ENCODE assay signal across 19 cellular contexts in the genomic region with DNA sequence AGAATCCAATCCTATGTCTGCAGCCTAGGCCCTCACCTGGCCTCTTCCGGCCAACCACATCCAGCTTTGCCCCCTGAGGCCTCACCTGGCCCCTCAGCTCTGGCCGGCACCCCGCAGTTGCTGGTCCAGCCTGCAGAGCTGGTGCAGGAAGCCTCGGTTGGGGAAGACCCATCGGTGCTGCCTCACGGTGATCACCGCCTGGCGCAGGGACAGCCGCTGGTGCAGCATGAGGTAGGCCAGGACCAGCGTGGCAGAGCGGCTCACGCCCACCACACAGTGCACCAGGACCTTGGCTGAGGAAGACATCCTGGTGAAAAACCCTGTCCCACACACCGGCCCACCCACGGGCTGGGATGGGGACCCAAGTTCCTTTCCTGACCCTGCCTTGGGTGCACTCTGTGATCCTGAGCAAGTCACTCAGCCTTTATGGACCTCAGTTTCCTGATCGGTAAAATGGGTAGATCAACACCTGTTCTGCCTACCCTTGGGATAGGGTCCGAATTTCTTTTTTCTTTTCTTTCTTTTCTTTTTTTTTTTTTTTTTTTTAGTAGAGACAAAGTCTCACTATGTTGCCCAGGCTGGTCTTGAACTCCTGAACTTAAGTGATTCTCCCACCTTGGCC. TPM values are rescaled to one million over a fixed set of nuclear protein-coding genes. Genes with fewer than 3 reads are reported as not detected.
DNase-seq lines count a peak whose midpoint lies in the region; ATAC-seq and TF ChIP-seq lines count a peak whose summit lies in the region.
"Had no signal": no experiment of that assay in that cellular context is flagged by ENCODE, and none has a peak within 500 bp of the region (broad histone marks: within the 10 kb centered on the region; RNA-seq: fewer than 3 reads in every experiment).

No MANE protein-coding gene starts in this region.

- H2AFZ ChIP-seq in GM23338 = peak overlapping the region; percentile 2; the same call in 1 of the 2 replicates
- H2AFZ ChIP-seq: PC-9 had no signal

- no peaks in the 10 kb centered on the region for H3K36me3 Mint-ChIP-seq in GM23338 (ENCODE audit: low read depth)
- H3K36me3 Mint-ChIP-seq in naive thymus-derived CD8-positive, alpha-beta T cell = no peaks in the 10 kb centered on the region
- H3K36me3 Mint-ChIP-seq: CD14-positive monocyte had no signal

- intact Hi-C loops in psoas muscle (cut with DNase I) = loop anchor here (5.0 to 10.0 kb wide), 4 partner anchors 127 to 283 kb away; no protein-coding TSS in a partner anchor

- H3K9me3 ChIP-seq in iPS-20b (ENCODE audit: insufficient read depth, low read depth, low read length) (no peaks in the 10 kb centered on the region), psoas muscle (no peaks in the 10 kb centered on the region)
- H3K9me3 ChIP-seq: A549, Caco-2 had no signal

- no peaks in the 10 kb centered on the region for H3K9me3 Mint-ChIP-seq in GM23338
- no peaks in the 10 kb centered on the region for H3K9me3 Mint-ChIP-seq in naive thymus-derived CD8-positive, alpha-beta T cell
- H3K9me3 Mint-ChIP-seq: CD14-positive monocyte had no signal

- 77 to 86% (median 83%) methylated on average over 15 to 16 of the region's 16 CpGs for WGBS in psoas muscle, 3 donors

- H3K9me2 ChIP-seq in GM23338 (ENCODE audit: insufficient read depth) = no peaks in the 10 kb centered on the region

- H3K36me3 ChIP-seq in GM23338 (ENCODE audit: insufficient read depth) = no peaks in the 10 kb centered on the region
- no peaks in the 10 kb centered on the region for H3K36me3 ChIP-seq in iPS-20b (ENCODE audit: insufficient read depth, low read depth, low read length)
- peaks cover 0 to 34% of the 10 kb centered on the region in 2 donors for H3K36me3 ChIP-seq in psoas muscle (ENCODE audit: insufficient read depth in 1 of 2, low read depth in 1 of 2)

- H4K20me1 ChIP-seq in GM23338 (replicated peaks; ENCODE audit: insufficient read depth) = no peaks in the 10 kb centered on the region

- H3K4me3 ChIP-seq in GM23338 = no peak overlapping the region
- H3K4me3 ChIP-seq in iPS-20b (ENCODE audit: low read length) = no peak overlapping the region; the same call in 1 of the 2 replicates
- peak overlapping the region; percentile 79 for H3K4me3 ChIP-seq in psoas muscle
- H3K4me3 ChIP-seq: A549, GM12878, PC-9 had no signal

- TF ChIP-seq CTCF in GM23338 (conservative IDR thresholded peaks at IDR 0.05; ENCODE audit: low read depth in 2 of 2) (no peak), RWPE1 (conservative IDR thresholded peaks at IDR 0.05; ENCODE audit: low read depth) (no peak), psoas muscle (IDR thresholded peaks at IDR 0.05) (no peak)

- ATAC-seq in GM23338 = no peak
- no peak for ATAC-seq in psoas muscle
- ATAC-seq in naive thymus-derived CD8-positive, alpha-beta T cell = no peak
- no peak for ATAC-seq in HG03442 (IDR thresholded peaks at IDR 0.05; ENCODE audit: unreplicated experiment)
- ATAC-seq: A549, GM12878 had no signal

- peaks cover 8% of the 10 kb centered on the region for H3K27me3 Mint-ChIP-seq in GM23338 (ENCODE audit: insufficient read depth, low read depth, poor library complexity)
- no peaks in the 10 kb centered on the region for H3K27me3 Mint-ChIP-seq in naive thymus-derived CD8-positive, alpha-beta T cell

- H3K9ac ChIP-seq in iPS-20b (ENCODE audit: low read depth, low read length) = peak overlapping the region; percentile 42; the same call in 1 of the 2 replicates

- H3K27me3 ChIP-seq in GM23338 (ENCODE audit: insufficient read depth) = no peaks in the 10 kb centered on the region
- H3K27me3 ChIP-seq in iPS-20b (ENCODE audit: insufficient read depth, low read length) = no peaks in the 10 kb centered on the region
- H3K27me3 ChIP-seq in psoas muscle (ENCODE audit: insufficient read depth in 3 of 3, low read length in 2 of 3) = no peaks in the 10 kb centered on the region

- H3F3A ChIP-seq in GM23338 (replicated peaks; ENCODE audit: low read depth) = peaks cover 12% of the 10 kb centered on the region

- peaks cover 38% of the 10 kb centered on the region for H3K4me1 Mint-ChIP-seq in GM23338
- peaks cover 12 to 24% (median 15%) of the 10 kb centered on the region in 4 donors for H3K4me1 Mint-ChIP-seq in naive thymus-derived CD8-positive, alpha-beta T cell

- H3K4me1 ChIP-seq in GM23338 (ENCODE audit: insufficient read depth) (peaks cover 14% of the 10 kb centered on the region), iPS-20b (ENCODE audit: insufficient read depth, low read length) (peaks cover 14% of the 10 kb centered on the region; the same call in 1 of the 2 replicates), psoas muscle (peaks cover 78% of the 10 kb centered on the region)

- no peaks in the 10 kb centered on the region for H3K79me2 ChIP-seq in GM23338 (replicated peaks; ENCODE audit: insufficient read depth)

- H3K4me3 Mint-ChIP-seq in GM23338 = peak overlapping the region; percentile 44
- H3K4me3 Mint-ChIP-seq in naive thymus-derived CD8-positive, alpha-beta T cell = no peak overlapping the region
- H3K4me3 Mint-ChIP-seq: CD14-positive monocyte had no signal

- DNase-seq in GM23338 (ENCODE audit: low spot score) (no peak), RWPE1 (ENCODE audit: low spot score) (no peak), psoas muscle (no peak), SW480 (ENCODE audit: low spot score) (no peak)
- DNase-seq in naive thymus-derived CD8-positive, alpha-beta T cell = no peak
- no peak for DNase-seq in stimulated activated CD4-positive, alpha-beta T cell treated with anti-CD3 and anti-CD28 coated beads, Interleukin-1b, Interleukin-23, amount 100 ng/mL, for 48 hours
- DNase-seq: HCEC 1CT, KG1, NCI-H1092, NCI-H1694, NCI-H345, NCI-H526 treated with DMSO at 0.1 percent for 48 hours, PC-9 had no signal

- POLR2A ChIA-PET in RWPE1 (lab: Yijun Ruan, JAX; ENCODE audit: low non-redundant PET) = interaction anchor here (0.6 kb wide), 1 partner anchor 117 kb away, joined by 7 read pairs; no protein-coding TSS in a partner anchor
- POLR2A ChIA-PET in naive thymus-derived CD8-positive, alpha-beta T cell (lab: Charles Lee) = interaction anchor here (0.6 to 0.8 kb wide), 2 partner anchors 107 to 128 kb away, joined by 3 read pairs; no protein-coding TSS in a partner anchor

- H3K27ac ChIP-seq in GM23338 (ENCODE audit: low read depth) (peak overlapping the region; percentile 15), RWPE1 (peak overlapping the region; percentile 72; the same call in 1 of the 2 replicates), iPS-20b (ENCODE audit: low read length) (peak overlapping the region; percentile 8), psoas muscle (peak overlapping the region; percentile 99)
- H3K27ac ChIP-seq: PC-9 had no signal

- CTCF ChIA-PET in RWPE1 (lab: Yijun Ruan, JAX) = no interaction called here

- peak overlapping the region; percentile 3; the same call in 1 of the 2 replicates for H3K4me2 ChIP-seq in GM23338
- H3K4me2 ChIP-seq: A549, PC-9 had no signal

- peak overlapping the region; percentile 96 for H3K27ac Mint-ChIP-seq in GM23338
- peak overlapping the region in 1 of 10 donors; percentile 74 for H3K27ac Mint-ChIP-seq in naive thymus-derived CD8-positive, alpha-beta T cell

TF ChIP-seq in GM23338, 12 proteins besides CTCF, POLR2A, EP300 and RAD21 (continues in another document):
- TF ChIP-seq ZNF114 (CRISPR knock-in tag; IDR thresholded peaks at IDR 0.05) (no peak), POLR2AphosphoS5 (IDR thresholded peaks at IDR 0.05; ENCODE audit: low read depth) (no peak)

RNA-seq across cellular contexts. Expression of a gene that starts 5.8 kb away (rescaled TPM):
- total RNA-seq in GM23338 (2014; rRNA removed; shearing (Covaris generic)) = 26.4 and 28.4 TPM in 2 replicates
- polyA plus RNA-seq in GM23338 (2016; fragmentation: Nextera tagmentation; extraction: Ambion mirVana) (6.4 and 7.8 TPM in 2 replicates), psoas muscle (10 to 100 TPM; 10.8 to 40.3 (median 21.3) TPM)
- 10 to 100 TPM; 30.0 to 44.2 (median 35.7) TPM for total RNA-seq in psoas muscle
- 10 to 100 TPM; 23.4 to 23.9 TPM for total RNA-seq in naive thymus-derived CD8-positive, alpha-beta T cell
- 10 to 100 TPM in 1 of 3 donors, 1 to 10 TPM in 2; 6.3 to 10.6 (median 6.4) TPM for polyA plus RNA-seq in naive thymus-derived CD8-positive, alpha-beta T cell

Comparison
In these comparisons a context has a peak if more than half of its experiments do, and no peak if none do; other contexts are left out.
1. H3K27ac ChIP-seq: peak in every context shown above with its lines; median percentile 99 in psoas muscle; 72 in RWPE1; 15 in GM23338; 8 in iPS-20b.